ENCODE assay signal across 26 cellular contexts in genomic region chr18:8810157-8810556, GRCh38.
DNase-seq lines count a peak whose midpoint lies in the region; ATAC-seq and TF ChIP-seq lines count a peak whose summit lies in the region.
"Had no signal": no experiment of that assay in that cellular context is flagged by ENCODE, and none has a peak within 500 bp of the region (broad histone marks: within the 10 kb centered on the region; RNA-seq: fewer than 3 reads in every experiment).

No MANE protein-coding gene starts in this region.

- no peak overlapping the region for H3K56ac ChIP-seq in IMR-90 (ENCODE audit: extremely low read depth, insufficient read depth, low read length)

- H2BK5ac ChIP-seq in IMR-90 (ENCODE audit: low read depth, low read length, poor library complexity, severe bottlenecking) (peak overlapping the region; percentile 80), mesenchymal stem cell (ENCODE audit: low read depth, low read length, poor library complexity, severe bottlenecking) (no peak overlapping the region)

- H2AFZ ChIP-seq in IMR-90 (replicated peaks; ENCODE audit: low read length, poor library complexity) (no peak overlapping the region), mesenchymal stem cell (ENCODE audit: low read depth, low read length) (no peak overlapping the region)
- H2AFZ ChIP-seq: PC-9 had no signal

- H3K27ac ChIP-seq in IMR-90 (ENCODE audit: insufficient read depth, low read length) (peak overlapping the region; percentile 73; the same call in 1 of the 2 replicates), mesenchymal stem cell (ENCODE audit: low read length, poor library complexity, severe bottlenecking) (no peak overlapping the region), endodermal cell (ENCODE audit: low read depth, low read length) (no peak overlapping the region), tibial nerve (no peak overlapping the region)
- H3K27ac ChIP-seq: KMS-11, PC-9, SJSA1 had no signal

- H3K9ac ChIP-seq in IMR-90 (ENCODE audit: low read depth, low read length) (no peak overlapping the region), mesenchymal stem cell (ENCODE audit: low read length) (no peak overlapping the region), endodermal cell (ENCODE audit: extremely low read depth, low read length, poor library complexity, severe bottlenecking) (no peak overlapping the region)
- H3K9ac ChIP-seq: BLaER1 treated with 17β-estradiol and CSF1 and Interleukin-3, amounts not matched to agents 10 nM and 100 nM; KMS-11 had no signal

- POLR2A ChIA-PET in IMR-90 (lab: Charles Lee; ENCODE audit: unreplicated experiment): no interaction called here

- H2AK5ac ChIP-seq in IMR-90 (ENCODE audit: low read depth, low read length) (peak overlapping the region; percentile 88), mesenchymal stem cell (ENCODE audit: low read length, severe bottlenecking) (no peak overlapping the region)

- peaks cover 40% of the 10 kb centered on the region for H3K9me1 ChIP-seq in IMR-90 (ENCODE audit: insufficient read depth, low read length)

- intact Hi-C loops in Calu3 (cut with micrococcal nuclease; ENCODE audit: unreplicated experiment) (no loop called here), IMR-90 (cut with micrococcal nuclease) (no loop called here)

- peaks cover 32% of the 10 kb centered on the region for H3K4me1 ChIP-seq in IMR-90 (ENCODE audit: control insufficient read depth, insufficient read depth, low read length)
- H3K4me1 ChIP-seq in mesenchymal stem cell (ENCODE audit: control insufficient read depth, insufficient read depth, low read depth, low read length): peaks cover 20% of the 10 kb centered on the region
- peaks cover 9% of the 10 kb centered on the region for H3K4me1 ChIP-seq in endodermal cell (ENCODE audit: control insufficient read depth, insufficient read depth, low read length)
- H3K4me1 ChIP-seq in tibial nerve: no peaks in the 10 kb centered on the region

- H3K27me3 Mint-ChIP-seq in Calu3 (ENCODE audit: unreplicated experiment) (no peaks in the 10 kb centered on the region), endodermal cell (ENCODE audit: insufficient read depth) (peaks cover 4% of the 10 kb centered on the region)
- H3K27me3 Mint-ChIP-seq in stimulated activated memory B cell treated with anti-CD40 and anti-IgM and Interleukin-4, amounts not matched to agents 10 μg/mL and 1 μg/mL and 100 μg/mL, for 72 hours: no peaks in the 10 kb centered on the region

- H4K8ac ChIP-seq in IMR-90 (ENCODE audit: low read depth in 2 of 2, low read length in 2 of 2) (peak overlapping the region in 1 of 2 experiments; percentile 52; a peak in 2 of 4 replicates), mesenchymal stem cell (ENCODE audit: low read length) (no peak overlapping the region)

- CTCF ChIA-PET in Calu3 (lab: Charles Lee) (no interaction called here), IMR-90 (lab: Yijun Ruan, JAX) (no interaction called here)

- H3K4me2 ChIP-seq in IMR-90 (ENCODE audit: low read depth, low read length): no peak overlapping the region
- no peak overlapping the region for H3K4me2 ChIP-seq in mesenchymal stem cell (ENCODE audit: low read length, poor library complexity, severe bottlenecking)
- H3K4me2 ChIP-seq: KMS-11, PC-9 had no signal

- H2BK120ac ChIP-seq in IMR-90 (ENCODE audit: low read depth, low read length): peak overlapping the region; percentile 84
- H2BK120ac ChIP-seq in mesenchymal stem cell (ENCODE audit: low read depth, low read length): no peak overlapping the region

- H3K4me3 ChIP-seq in IMR-90 (ENCODE audit: insufficient read depth, low read depth, low read length): no peak overlapping the region
- no peak overlapping the region for H3K4me3 ChIP-seq in mesenchymal stem cell (ENCODE audit: insufficient read depth in 1 of 2, low read depth in 1 of 2, low read length in 2 of 2)
- H3K4me3 ChIP-seq in endodermal cell (ENCODE audit: low read length): no peak overlapping the region
- no peak overlapping the region for H3K4me3 ChIP-seq in tibial nerve
- H3K4me3 ChIP-seq: BLaER1 treated with 17β-estradiol and CSF1 and Interleukin-3, amounts not matched to agents 10 nM and 100 nM; GM12878; PC-9; SJSA1 had no signal

- ATAC-seq in IMR-90 (ENCODE audit: low read depth) (no peak), HG02885 (IDR thresholded peaks at IDR 0.05; ENCODE audit: poor library complexity, unreplicated experiment) (no peak), GM18868 (IDR thresholded peaks at IDR 0.05; ENCODE audit: unreplicated experiment) (no peak)
- peak; percentile 29 for ATAC-seq in stimulated activated memory B cell treated with anti-CD40 and anti-IgM and Interleukin-4, amounts not matched to agents 10 μg/mL and 1 μg/mL and 100 μg/mL, for 72 hours
- ATAC-seq: GM12878, HCT116 had no signal

- BruUV-seq in Calu3 (replicated peaks; lab: Mats Ljungman, UMichigan): no TSS peak
- no TSS peak for BruUV-seq in IMR-90 (replicated peaks; lab: Mats Ljungman, UMichigan)

- H3K79me1 ChIP-seq in IMR-90 (ENCODE audit: low read depth in 1 of 2, low read length in 2 of 2): peaks cover 21 to 66% of the 10 kb centered on the region in 2 experiments
- peaks cover 7% of the 10 kb centered on the region for H3K79me1 ChIP-seq in mesenchymal stem cell (replicated peaks; ENCODE audit: low read length, poor library complexity, severe bottlenecking)

- TF ChIP-seq CTCF in Calu3 (IDR thresholded peaks at IDR 0.05; ENCODE audit: unreplicated experiment) (no peak), IMR-90 (conservative IDR thresholded peaks at IDR 0.05; ENCODE audit: low read depth, low read length) (no peak), endodermal cell (conservative IDR thresholded peaks at IDR 0.05) (no peak), tibial nerve (IDR thresholded peaks at IDR 0.05) (no peak)

- H4K20me1 ChIP-seq in IMR-90 (ENCODE audit: insufficient read depth, low read length): no peaks in the 10 kb centered on the region

- WGBS in IMR-90 (ENCODE audit: extremely low coverage in 2 of 2, insufficient read length in 1 of 2), 2 experiments: 92% methylated on average over 8 of the region's 11 CpGs; no CpG with 5 or more reads in 1 of the 2 experiments
- 96% methylated on average over 11 of the region's 11 CpGs for WGBS in mesenchymal stem cell
- 96 to 98% methylated on average over 9 to 11 of the region's 11 CpGs for WGBS in endodermal cell (ENCODE audit: insufficient coverage in 1 of 2, insufficient read length in 1 of 2), 2 experiments
- WGBS in tibial nerve, 2 donors: 91 to 94% methylated on average over 11 of the region's 11 CpGs

- H3K4ac ChIP-seq in IMR-90 (ENCODE audit: low read depth, low read length): peak overlapping the region; percentile 79
- no peak overlapping the region for H3K4ac ChIP-seq in mesenchymal stem cell (ENCODE audit: low read depth in 1 of 2, low read length in 2 of 2)

- H3K4me1 Mint-ChIP-seq in Calu3 (ENCODE audit: low read depth, unreplicated experiment) (peaks cover 33% of the 10 kb centered on the region), endodermal cell (peaks cover 17% of the 10 kb centered on the region)
- peaks cover 6% of the 10 kb centered on the region for H3K4me1 Mint-ChIP-seq in stimulated activated memory B cell treated with anti-CD40 and anti-IgM and Interleukin-4, amounts not matched to agents 10 μg/mL and 1 μg/mL and 100 μg/mL, for 72 hours

- TF ChIP-seq POLR2A in IMR-90 (IDR thresholded peaks at IDR 0.05; ENCODE audit: low read depth, low read length) (no peak), tibial nerve (IDR thresholded peaks at IDR 0.05) (no peak)

- H4K5ac ChIP-seq in IMR-90 (ENCODE audit: low read depth, low read length): peak overlapping the region; percentile 67

- peak overlapping the region; percentile 40; the same call in 1 of the 2 replicates for H2BK20ac ChIP-seq in IMR-90 (ENCODE audit: low read depth, low read length)

- peak overlapping the region; percentile 82 for H4K91ac ChIP-seq in IMR-90 (ENCODE audit: insufficient read depth, low read depth, low read length)
- peak overlapping the region; percentile 22 for H4K91ac ChIP-seq in mesenchymal stem cell (ENCODE audit: low read length)

- DNase-seq in Calu3: no peak
- DNase-seq in IMR-90: no peak
- DNase-seq in mesenchymal stem cell: no peak
- no peak for DNase-seq in endodermal cell
- no peak for DNase-seq in tibial nerve (ENCODE audit: low spot score in 2 of 2)
- DNase-seq: AML-193; CD4-positive, alpha-beta memory T cell; COR-L47; GDM1; GOT3; NCI-H1048; NCI-H1417; NCI-H1694; NCI-H2029 treated with DMSO at 0.1 percent for 48 hours; NCI-H446 treated with DMSO at 0.1 percent for 48 hours; NCI-H526; PC-9; Right ventricle myocardium superior had no signal

- H3K18ac ChIP-seq in IMR-90 (ENCODE audit: low read depth, low read length) (peak overlapping the region; percentile 34), mesenchymal stem cell (ENCODE audit: low read depth in 1 of 2, low read length in 2 of 2) (no peak overlapping the region)

- H3K27ac Mint-ChIP-seq in Calu3 (ENCODE audit: unreplicated experiment) (peak overlapping the region; percentile 1), endodermal cell (no peak overlapping the region)
- no peak overlapping the region for H3K27ac Mint-ChIP-seq in stimulated activated memory B cell treated with anti-CD40 and anti-IgM and Interleukin-4, amounts not matched to agents 10 μg/mL and 1 μg/mL and 100 μg/mL, for 72 hours

- H3K9me3 Mint-ChIP-seq in Calu3 (ENCODE audit: low read depth, unreplicated experiment) (no peaks in the 10 kb centered on the region), endodermal cell (no peaks in the 10 kb centered on the region)
- no peaks in the 10 kb centered on the region for H3K9me3 Mint-ChIP-seq in stimulated activated memory B cell treated with anti-CD40 and anti-IgM and Interleukin-4, amounts not matched to agents 10 μg/mL and 1 μg/mL and 100 μg/mL, for 72 hours

- TF ChIP-seq EP300 in tibial nerve (IDR thresholded peaks at IDR 0.05): no peak

- no peaks in the 10 kb centered on the region for H3K9me3 ChIP-seq in IMR-90 (ENCODE audit: control insufficient read depth, insufficient read depth, low read length)
- H3K9me3 ChIP-seq in mesenchymal stem cell (ENCODE audit: control insufficient read depth, low read length): no peaks in the 10 kb centered on the region
- no peaks in the 10 kb centered on the region for H3K9me3 ChIP-seq in endodermal cell (ENCODE audit: control insufficient read depth, low read length)
- no peaks in the 10 kb centered on the region for H3K9me3 ChIP-seq in tibial nerve
- H3K9me3 ChIP-seq: BLaER1 treated with 17β-estradiol and CSF1 and Interleukin-3, amounts not matched to agents 10 nM and 100 nM; SJSA1 had no signal

- H3K27me3 ChIP-seq in IMR-90 (ENCODE audit: control insufficient read depth, insufficient read depth, low read length) (no peaks in the 10 kb centered on the region), mesenchymal stem cell (ENCODE audit: control insufficient read depth in 1 of 2, insufficient read depth in 1 of 2, low read length in 2 of 2) (no peaks in the 10 kb centered on the region), endodermal cell (ENCODE audit: control insufficient read depth, insufficient read depth, low read length, poor library complexity, severe bottlenecking) (peaks cover 40% of the 10 kb centered on the region), tibial nerve (no peaks in the 10 kb centered on the region)
- H3K27me3 ChIP-seq: BLaER1 treated with 17β-estradiol and CSF1 and Interleukin-3, amounts not matched to agents 10 nM and 100 nM; SJSA1 had no signal

- TF ChIP-seq RAD21 in IMR-90 (IDR thresholded peaks at IDR 0.05; ENCODE audit: low read length): no peak

- dilution Hi-C loops in IMR-90 (cut with HindIII; ENCODE audit: low sequenced_read_pairs, unreplicated experiment): no loop called here

- H3K36me3 Mint-ChIP-seq in Calu3 (ENCODE audit: insufficient read depth, unreplicated experiment): peaks cover 75% of the 10 kb centered on the region
- H3K36me3 Mint-ChIP-seq in stimulated activated memory B cell treated with anti-CD40 and anti-IgM and Interleukin-4, amounts not matched to agents 10 μg/mL and 1 μg/mL and 100 μg/mL, for 72 hours: peaks cover 10% of the 10 kb centered on the region
- peaks cover 5% of the 10 kb centered on the region for H3K36me3 Mint-ChIP-seq in endodermal cell (ENCODE audit: low read depth)
- H3K36me3 Mint-ChIP-seq: CD4-positive, alpha-beta memory T cell had no signal

- no peak overlapping the region for H2BK12ac ChIP-seq in mesenchymal stem cell (ENCODE audit: low read length in 2 of 2)

- H2BK15ac ChIP-seq in IMR-90 (ENCODE audit: low read depth, low read length) (peak overlapping the region; percentile 71; the same call in 2 of the 3 replicates), mesenchymal stem cell (ENCODE audit: low read depth, poor library complexity, severe bottlenecking) (no peak overlapping the region)

- in situ Hi-C loops in IMR-90 (cut with MboI; ENCODE audit: low sequenced_read_pairs): no loop called here

- no peak overlapping the region for H3K4me3 Mint-ChIP-seq in Calu3 (ENCODE audit: low read depth, unreplicated experiment)
- no peak overlapping the region for H3K4me3 Mint-ChIP-seq in stimulated activated memory B cell treated with anti-CD40 and anti-IgM and Interleukin-4, amounts not matched to agents 10 μg/mL and 1 μg/mL and 100 μg/mL, for 72 hours
- no peak overlapping the region for H3K4me3 Mint-ChIP-seq in endodermal cell
- H3K4me3 Mint-ChIP-seq: CD4-positive, alpha-beta memory T cell had no signal

- H3K36me3 ChIP-seq in IMR-90 (ENCODE audit: control insufficient read depth, insufficient read depth, low read length) (peaks cover 50% of the 10 kb centered on the region), mesenchymal stem cell (ENCODE audit: control insufficient read depth in 1 of 2, insufficient read depth in 2 of 2, low read depth in 1 of 2, low read length in 2 of 2) (peaks cover 46 to 96% of the 10 kb centered on the region in 2 experiments), endodermal cell (ENCODE audit: control insufficient read depth, insufficient read depth, low read length) (no peaks in the 10 kb centered on the region), tibial nerve (peaks cover 0 to 20% (median 0%) of the 10 kb centered on the region in 3 donors)

- peak overlapping the region; percentile 29 for H2AK9ac ChIP-seq in IMR-90 (replicated peaks; ENCODE audit: low read depth, low read length, poor library complexity)

- H3K23ac ChIP-seq in IMR-90 (ENCODE audit: low read depth, low read length) (peak overlapping the region; percentile 48), mesenchymal stem cell (ENCODE audit: low read length in 2 of 2) (no peak overlapping the region)

- H3K14ac ChIP-seq in IMR-90 (replicated peaks; ENCODE audit: low read depth, low read length) (peak overlapping the region; percentile 45), mesenchymal stem cell (ENCODE audit: low read length in 2 of 2) (no peak overlapping the region)
